In the genomic region with DNA sequence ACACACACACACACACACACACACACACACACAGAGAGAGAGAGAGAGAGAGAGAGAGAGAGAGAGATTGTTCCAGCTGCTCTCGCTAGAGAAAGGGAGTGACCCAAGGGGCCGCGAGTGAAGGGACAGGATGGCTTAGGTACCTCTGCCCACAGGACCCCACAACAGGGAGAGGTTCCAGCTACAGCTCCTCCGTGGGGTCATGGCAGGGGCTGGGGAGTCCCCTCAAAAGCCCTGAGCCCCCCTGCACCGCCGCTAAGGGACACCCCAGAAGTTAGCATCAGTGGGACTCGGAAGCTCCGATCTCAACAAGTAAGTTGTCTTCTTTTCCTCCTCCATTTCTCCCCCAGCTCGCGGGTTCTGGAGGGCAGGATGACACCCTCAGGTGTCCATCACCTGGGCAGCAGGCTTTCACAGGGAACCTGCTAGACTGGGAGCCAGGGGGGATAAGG, we compare ENCODE assay signal across 11 cellular contexts. TPM values are rescaled to one million over a fixed set of nuclear protein-coding genes. Genes with fewer than 3 reads are reported as not detected.
DNase-seq lines count a peak whose midpoint lies in the region; ATAC-seq and TF ChIP-seq lines count a peak whose summit lies in the region.
"Had no signal": no experiment of that assay in that cellular context is flagged by ENCODE, and none has a peak within 500 bp of the region (broad histone marks: within the 10 kb centered on the region; RNA-seq: fewer than 3 reads in every experiment).

No MANE protein-coding gene starts in this region.

- in situ Hi-C loops in Panc1 (cut with HindIII; ENCODE audit: low pct_unique_long_range_greater_than_20kb, low sequenced_read_pairs): no loop called here
- in situ Hi-C loops in HAP-1 (cut with MboI; ENCODE audit: low sequenced_read_pairs): loop anchor here (25.0 kb wide), 1 partner anchor 871 kb away; no protein-coding TSS in a partner anchor

- H4K8ac ChIP-seq in neuronal stem cell (ENCODE audit: low read depth, low read length): no peak overlapping the region

- H3K4me3 ChIP-seq in AG04450 (ENCODE audit: low read depth, low read length) (peak overlapping the region; percentile 57), Panc1 (ENCODE audit: low read depth in 2 of 2, low read length in 2 of 2) (peak overlapping the region in 1 of 2 experiments; percentile 13; a peak in 1 of 4 replicates), fibroblast of villous mesenchyme (ENCODE audit: low read depth, low read length) (peak overlapping the region; percentile 62), neuronal stem cell (ENCODE audit: low read length in 2 of 2) (peak overlapping the region; percentile 23 to 50), gastroesophageal sphincter (peak overlapping the region in 1 of 2 donors; percentile 60), HAP-1 (no peak overlapping the region; the same call in 1 of the 2 replicates)

- BruUV-seq in Panc1 (replicated peaks; lab: Mats Ljungman, UMichigan): no TSS peak

- no peak overlapping the region for H3K9ac ChIP-seq in neuronal stem cell (ENCODE audit: low read depth, low read length, poor library complexity)

- H2AFZ ChIP-seq in neuronal stem cell (ENCODE audit: low read length): peak overlapping the region; percentile 92

- no peak overlapping the region for H3K27ac ChIP-seq in AG04450 (ENCODE audit: low read depth, low read length)
- H3K27ac ChIP-seq in Panc1 (ENCODE audit: low read length): no peak overlapping the region
- H3K27ac ChIP-seq in neuronal stem cell (replicated peaks; ENCODE audit: low read length): no peak overlapping the region
- H3K27ac ChIP-seq in gastroesophageal sphincter: peak overlapping the region in 2 of 4 donors; percentile 4 to 17

- H3K23ac ChIP-seq in neuronal stem cell (ENCODE audit: low read depth, low read length, poor library complexity): no peak overlapping the region

- no peak overlapping the region for H2BK12ac ChIP-seq in neuronal stem cell (ENCODE audit: low read length)

- ATAC-seq in Panc1 (peak; percentile 16), gastroesophageal sphincter (no peak), HG03460 (IDR thresholded peaks at IDR 0.05; ENCODE audit: unreplicated experiment) (no peak)

- no CpG with 5 or more reads among the region's 10 CpGs for WGBS in neuronal stem cell (ENCODE audit: extremely low coverage in 2 of 2, insufficient read length in 2 of 2, insufficient replicate concordance in 1 of 2), 2 donors
- 5% methylated on average over 4 of the region's 10 CpGs; no CpG with 5 or more reads in 1 of the 2 donors for WGBS in gastroesophageal sphincter (ENCODE audit: low coverage in 1 of 2), 2 donors

- DNase-seq in AG04450 (ENCODE audit: low read depth, low spot score) (no peak), Panc1 (ENCODE audit: low read depth, low spot score) (no peak), fibroblast of villous mesenchyme (ENCODE audit: low read depth) (peak; percentile 14), neuronal stem cell (ENCODE audit: low spot score) (no peak), HAP-1 (ENCODE audit: low spot score in 2 of 2) (no peak)
- DNase-seq in effector CD8-positive, alpha-beta T cell (lab: John Stamatoyannopoulos, UW): no peak
- DNase-seq: activated CD4-positive, alpha-beta memory T cell treated with anti-CD3 and anti-CD28 coated beads for 36 hours; stimulated activated CD4-positive, alpha-beta T cell treated with anti-CD3 and anti-CD28 coated beads, Interleukin-4, amount 100 ng/mL, for 24 hours had no signal

- no peak overlapping the region for H2BK15ac ChIP-seq in neuronal stem cell (ENCODE audit: low read length)

- TF ChIP-seq CTCF in AG04450 (IDR thresholded peaks at IDR 0.05; ENCODE audit: low read depth, low read length): no peak
- TF ChIP-seq CTCF in Panc1 (IDR thresholded peaks at IDR 0.05): no peak
- no peak for TF ChIP-seq CTCF in fibroblast of villous mesenchyme (IDR thresholded peaks at IDR 0.05; ENCODE audit: insufficient read depth, low read depth, low read length)
- TF ChIP-seq CTCF in gastroesophageal sphincter (IDR thresholded peaks at IDR 0.05): no peak

- H3K9me3 ChIP-seq in AG04450 (ENCODE audit: control insufficient read depth, insufficient read depth, low read length) (no peaks in the 10 kb centered on the region; the same call in 1 of the 2 replicates), Panc1 (ENCODE audit: control insufficient read depth, insufficient read depth, low read depth, low read length) (no peaks in the 10 kb centered on the region), neuronal stem cell (replicated peaks in 1 of 2; ENCODE audit: control insufficient read depth in 2 of 2, insufficient read depth in 1 of 2, low read depth in 1 of 2, low read length in 2 of 2) (no peaks in the 10 kb centered on the region), gastroesophageal sphincter (no peaks in the 10 kb centered on the region), HAP-1 (no peaks in the 10 kb centered on the region)
- H3K9me3 ChIP-seq: MG63 had no signal

- no peak for TF ChIP-seq EP300 in gastroesophageal sphincter (IDR thresholded peaks at IDR 0.05)

- POLR2A ChIA-PET in AG04450 (lab: Yijun Ruan, JAX) (no interaction called here), Panc1 (lab: Charles Lee) (no interaction called here)

- intact Hi-C loops in Panc1 (cut with micrococcal nuclease; ENCODE audit: unreplicated experiment): no loop called here

- H3K4ac ChIP-seq in neuronal stem cell (ENCODE audit: low read length): no peak overlapping the region

- H3K4me1 ChIP-seq in Panc1 (ENCODE audit: control insufficient read depth, insufficient read depth, low read length) (no peaks in the 10 kb centered on the region), neuronal stem cell (ENCODE audit: control insufficient read depth in 2 of 2, insufficient read depth in 1 of 2, low read depth in 1 of 2, low read length in 2 of 2) (peaks cover 18 to 29% of the 10 kb centered on the region in 2 donors), gastroesophageal sphincter (peaks cover 0 to 25% (median 0%) of the 10 kb centered on the region in 3 donors), HAP-1 (peaks cover 12% of the 10 kb centered on the region)

- peak overlapping the region; percentile 2 for H2BK5ac ChIP-seq in neuronal stem cell (ENCODE audit: low read length)

- no peak overlapping the region for H2AK5ac ChIP-seq in neuronal stem cell (ENCODE audit: low read depth, low read length)

- CTCF ChIA-PET in AG04450 (lab: Charles Lee) (interaction anchor here (1.6 to 2.6 kb wide), 3 partner anchors 13 to 65 kb away, joined by 4 to 18 read pairs (median 17); no protein-coding TSS in a partner anchor), Panc1 (lab: Charles Lee) (interaction anchor here (1.3 kb wide), 1 partner anchor 65 kb away, joined by 5 read pairs; no protein-coding TSS in a partner anchor)

- H2BK120ac ChIP-seq in neuronal stem cell (ENCODE audit: low read depth, low read length): no peak overlapping the region

- no peaks in the 10 kb centered on the region for H3K79me1 ChIP-seq in neuronal stem cell (ENCODE audit: low read depth, low read length)

- H3K36me3 ChIP-seq in Panc1 (ENCODE audit: control insufficient read depth, insufficient read depth, low read length) (no peaks in the 10 kb centered on the region), neuronal stem cell (replicated peaks in 1 of 2; ENCODE audit: control insufficient read depth in 2 of 2, insufficient read depth in 2 of 2, low read length in 2 of 2) (no peaks in the 10 kb centered on the region), gastroesophageal sphincter (no peaks in the 10 kb centered on the region), HAP-1 (replicated peaks) (no peaks in the 10 kb centered on the region)
- H3K36me3 ChIP-seq: MG63 had no signal

- H4K91ac ChIP-seq in neuronal stem cell (ENCODE audit: low read depth, low read length, poor library complexity): no peak overlapping the region

- no peak overlapping the region for H3K14ac ChIP-seq in neuronal stem cell (ENCODE audit: low read length)

- H3K18ac ChIP-seq in neuronal stem cell (ENCODE audit: low read length): peak overlapping the region; percentile 44

- TF ChIP-seq POLR2A in gastroesophageal sphincter (IDR thresholded peaks at IDR 0.05): no peak

- H3K27me3 ChIP-seq in AG04450 (ENCODE audit: control insufficient read depth, insufficient read depth, low read length) (peaks cover 60% of the 10 kb centered on the region), Panc1 (ENCODE audit: control insufficient read depth, insufficient read depth, low read length) (peaks cover 16% of the 10 kb centered on the region), neuronal stem cell (ENCODE audit: control insufficient read depth in 3 of 3, insufficient read depth in 3 of 3, low read depth in 1 of 3, low read length in 3 of 3) (peaks cover 2 to 35% (median 28%) of the 10 kb centered on the region in 3 experiments), gastroesophageal sphincter (peaks cover 23% of the 10 kb centered on the region), HAP-1 (ENCODE audit: low read depth) (no peaks in the 10 kb centered on the region)

- H3K4me2 ChIP-seq in neuronal stem cell (ENCODE audit: insufficient read depth, low read length, poor library complexity, severe bottlenecking): peak overlapping the region; percentile 90

RNA-seq across cellular contexts. Expression of a gene that starts 0.3 kb away (rescaled TPM):
- not detected in 2 replicates for polyA plus RNA-seq in AG04450 (2011; rRNA removed)
- polyA minus RNA-seq in AG04450 (2011; rRNA and poly(A)+ RNA removed): not detected in 2 replicates
- 0.28 TPM for total RNA-seq in Panc1 (2021; ENCODE audit: unreplicated experiment)
- polyA plus RNA-seq in Panc1 (2012; ENCODE audit: insufficient read length): 0.59 TPM
- total RNA-seq in fibroblast of villous mesenchyme: under 0.01 TPM in 1 of 2 replicates, not detected in the other
- 0.21 TPM for polyA plus RNA-seq in neuronal stem cell (2013, experiment 1 of 2)
- 0.21 TPM for polyA plus RNA-seq in neuronal stem cell (2013, experiment 2 of 2)
- total RNA-seq in gastroesophageal sphincter: 1 to 10 TPM in 1 of 4 donors, under 1 TPM in 3; 0.31 to 3.2 (median 0.71) TPM
- total RNA-seq: activated CD4-positive, alpha-beta memory T cell treated with anti-CD3 and anti-CD28 coated beads for 36 hours had no signal

RNA-seq across cellular contexts. Expression of a gene that starts 24.3 kb away (rescaled TPM):
- not detected in 2 replicates for polyA plus RNA-seq in AG04450 (2011; rRNA removed)
- polyA minus RNA-seq in AG04450 (2011; rRNA and poly(A)+ RNA removed): not detected in 2 replicates
- total RNA-seq in Panc1 (2021; ENCODE audit: unreplicated experiment) (not detected), fibroblast of villous mesenchyme (under 0.01 TPM in 1 of 2 replicates, not detected in the other), gastroesophageal sphincter (under 1 TPM in 1 of 4 donors, not detected in 3; 0.27 TPM)
- not detected for polyA plus RNA-seq in Panc1 (2012; ENCODE audit: insufficient read length)
- polyA plus RNA-seq in neuronal stem cell (2013, experiment 1 of 2): 0.07 TPM
- 0.07 TPM for polyA plus RNA-seq in neuronal stem cell (2013, experiment 2 of 2)
- total RNA-seq: activated CD4-positive, alpha-beta memory T cell treated with anti-CD3 and anti-CD28 coated beads for 36 hours had no signal

RNA-seq across cellular contexts. Expression of a gene that starts 51.2 kb away (rescaled TPM):
- not detected in 2 replicates for polyA plus RNA-seq in AG04450 (2011; rRNA removed)
- polyA minus RNA-seq in AG04450 (2011; rRNA and poly(A)+ RNA removed): not detected in 2 replicates
- total RNA-seq in Panc1 (2021; ENCODE audit: unreplicated experiment): 0.08 TPM
- not detected for polyA plus RNA-seq in Panc1 (2012; ENCODE audit: insufficient read length)
- total RNA-seq in fibroblast of villous mesenchyme: not detected in 2 replicates
- polyA plus RNA-seq in neuronal stem cell (2013, experiment 1 of 2): not detected
- 0.11 TPM for polyA plus RNA-seq in neuronal stem cell (2013, experiment 2 of 2)
- under 1 TPM in 1 of 4 donors, not detected in 3; 0.42 TPM for total RNA-seq in gastroesophageal sphincter
- total RNA-seq: activated CD4-positive, alpha-beta memory T cell treated with anti-CD3 and anti-CD28 coated beads for 36 hours had no signal
